10 cellular contexts compared by ENCODE assay signal in genomic region chr12:120238224-120238616, GRCh38. TPM values are rescaled to one million over a fixed set of nuclear protein-coding genes. Genes with fewer than 3 reads are reported as not detected.
DNase-seq lines count a peak whose midpoint lies in the region; ATAC-seq and TF ChIP-seq lines count a peak whose summit lies in the region.
"Had no signal": no experiment of that assay in that cellular context is flagged by ENCODE, and none has a peak within 500 bp of the region (broad histone marks: within the 10 kb centered on the region; RNA-seq: fewer than 3 reads in every experiment).

No MANE protein-coding gene starts in this region.

- H3K9me3 Mint-ChIP-seq in HFFc6, result no peaks in the 10 kb centered on the region
- H3K9me3 Mint-ChIP-seq in osteocyte (ENCODE audit: unreplicated experiment), result no peaks in the 10 kb centered on the region

- H3K4me3 ChIP-seq in coronary artery, result peak overlapping the region; percentile 28
- H3K4me3 ChIP-seq: mucosa of descending colon had no signal

- H3K36me3 Mint-ChIP-seq in HFFc6 (ENCODE audit: low read depth), result peaks cover 12% of the 10 kb centered on the region; the same call in 1 of the 2 replicates
- no peaks in the 10 kb centered on the region for H3K36me3 Mint-ChIP-seq in osteocyte (ENCODE audit: unreplicated experiment)

- no peak for ATAC-seq in GM21447 (IDR thresholded peaks at IDR 0.05; ENCODE audit: unreplicated experiment)
- no peak for ATAC-seq in GM19395 (IDR thresholded peaks at IDR 0.05; ENCODE audit: unreplicated experiment)

- H3K27ac Mint-ChIP-seq in HFFc6 (peak overlapping the region; percentile 97), osteocyte (ENCODE audit: unreplicated experiment) (peak overlapping the region; percentile 82)

- TF ChIP-seq CTCF in HFFc6 (IDR thresholded peaks at IDR 0.05), result no peak
- no peak for TF ChIP-seq CTCF in coronary artery (IDR thresholded peaks at IDR 0.05)
- no peak for TF ChIP-seq CTCF in osteocyte (IDR thresholded peaks at IDR 0.05)

- DNase-seq in HFFc6, result no peak
- DNase-seq in coronary artery (ENCODE audit: low spot score), result peak; percentile 73
- DNase-seq in osteocyte (ENCODE audit: extremely low spot score, unreplicated experiment), result no peak
- no peak for DNase-seq in NAMALWA (ENCODE audit: low spot score)
- DNase-seq: DMS153, erythroblast had no signal

- H3K4me3 Mint-ChIP-seq in HFFc6 (peak overlapping the region; percentile 71), osteocyte (ENCODE audit: unreplicated experiment) (no peak overlapping the region)

- peak overlapping the region in 1 of 2 donors; percentile 83 for H3K27ac ChIP-seq in coronary artery

- H3K27me3 Mint-ChIP-seq in HFFc6 (ENCODE audit: insufficient read depth) (no peaks in the 10 kb centered on the region; the same call in 1 of the 2 replicates), osteocyte (ENCODE audit: unreplicated experiment) (no peaks in the 10 kb centered on the region)

- H3K4me1 Mint-ChIP-seq in HFFc6 (ENCODE audit: low read depth), result peaks cover 89% of the 10 kb centered on the region
- H3K4me1 Mint-ChIP-seq in osteocyte (ENCODE audit: unreplicated experiment), result peaks cover 75% of the 10 kb centered on the region

RNA-seq across cellular contexts. Expression of gene PXN, which starts 27.3 kb away (rescaled TPM):
- total RNA-seq in HFFc6 (2021; fragmentation: NEBNext Ultra II Directional; extraction: Animal tissue kit (Norgen Biotek cat#: 25700)), result 100 to 1,000 TPM; 219 to 290 (median 253) TPM
- 76.7 and 79.9 TPM in 2 replicates for total RNA-seq in osteocyte

RNA-seq across cellular contexts. Expression of gene RPLP0, which starts 37.3 kb away (rescaled TPM):
- total RNA-seq in HFFc6 (2021; fragmentation: NEBNext Ultra II Directional; extraction: Animal tissue kit (Norgen Biotek cat#: 25700)), result 1,000 to 10,000 TPM; 2,131 to 2,494 (median 2,241) TPM
- 2,037 TPM in 2 replicates for total RNA-seq in osteocyte

RNA-seq across cellular contexts. Expression of gene GCN1, which starts 43.7 kb away (rescaled TPM):
- total RNA-seq in HFFc6 (2021; fragmentation: NEBNext Ultra II Directional; extraction: Animal tissue kit (Norgen Biotek cat#: 25700)), result 100 to 1,000 TPM in 1 of 6 experiments, 10 to 100 TPM in 5; 76.5 to 102 (median 83.1) TPM
- total RNA-seq in osteocyte, result 106 and 115 TPM in 2 replicates

RNA-seq across cellular contexts. Expression of gene RNU4-2, which starts 53.5 kb away (rescaled TPM):
- total RNA-seq in HFFc6 (2021; fragmentation: NEBNext Ultra II Directional; extraction: Animal tissue kit (Norgen Biotek cat#: 25700)), result 1,000 to 10,000 TPM in 5 of 6 experiments, 100 to 1,000 TPM in 1; 743 to 2,047 (median 1,452) TPM
- 6,059 and 6,780 TPM in 2 replicates for total RNA-seq in osteocyte
- total RNA-seq: HT1080 had no signal

RNA-seq across cellular contexts. Expression of gene RNU4-1, which starts 54.8 kb away (rescaled TPM):
- 1,000 to 10,000 TPM in 4 of 6 experiments, 100 to 1,000 TPM in 2; 766 to 1,512 (median 1,200) TPM for total RNA-seq in HFFc6 (2021; fragmentation: NEBNext Ultra II Directional; extraction: Animal tissue kit (Norgen Biotek cat#: 25700))
- total RNA-seq in osteocyte, result 2,875 and 3,252 TPM in 2 replicates
- total RNA-seq: HT1080 had no signal
